ENCODE assay signal across 1 cellular context in the genomic region with DNA sequence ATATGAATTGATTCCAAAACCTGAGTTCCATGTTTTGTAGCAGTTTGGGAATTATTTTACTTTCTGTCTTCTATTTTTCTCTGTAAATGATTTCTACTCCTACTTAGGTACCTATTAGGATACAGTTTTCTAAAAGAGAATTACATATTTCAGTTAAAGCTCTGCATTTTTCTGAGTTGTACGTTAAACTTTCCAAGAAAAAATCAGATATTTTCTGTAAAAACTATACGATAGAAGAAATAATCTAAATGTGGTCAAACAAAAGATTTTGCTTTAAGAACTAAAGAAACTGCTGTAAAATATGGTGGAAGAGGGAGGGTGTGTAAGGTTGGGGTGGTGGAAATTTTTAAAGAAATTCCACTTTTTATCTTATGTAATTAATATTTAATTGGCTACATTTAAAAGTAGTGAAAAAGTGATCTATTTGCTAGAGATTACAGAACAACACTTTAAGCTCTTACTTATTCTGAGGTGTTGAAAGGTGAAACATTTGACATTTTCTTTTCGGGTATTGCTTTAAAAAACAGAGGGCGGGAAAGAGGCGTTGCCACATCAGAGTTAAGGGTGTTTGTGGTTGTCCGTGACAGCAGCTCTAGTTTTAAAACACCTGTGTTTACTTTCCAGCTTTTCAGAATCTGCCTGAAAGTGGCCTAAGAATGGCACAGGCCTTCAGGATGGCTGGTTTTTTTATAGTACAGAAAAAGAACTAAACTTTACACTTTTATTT.
TF ChIP-seq lines count a peak whose summit lies in the region.

No MANE protein-coding gene starts in this region.

TF ChIP-seq in HepG2, 621 proteins besides CTCF, POLR2A, EP300 and RAD21 (continued from another document and continues in another):
- no peak for TF ChIP-seq U2AF1 (optimal IDR thresholded peaks at IDR 0.05; ENCODE audit: low read depth, low read length)
- TF ChIP-seq ZNF414 (CRISPR knock-in tag; IDR thresholded peaks at IDR 0.05) = no peak
- TF ChIP-seq, protein P1, sequence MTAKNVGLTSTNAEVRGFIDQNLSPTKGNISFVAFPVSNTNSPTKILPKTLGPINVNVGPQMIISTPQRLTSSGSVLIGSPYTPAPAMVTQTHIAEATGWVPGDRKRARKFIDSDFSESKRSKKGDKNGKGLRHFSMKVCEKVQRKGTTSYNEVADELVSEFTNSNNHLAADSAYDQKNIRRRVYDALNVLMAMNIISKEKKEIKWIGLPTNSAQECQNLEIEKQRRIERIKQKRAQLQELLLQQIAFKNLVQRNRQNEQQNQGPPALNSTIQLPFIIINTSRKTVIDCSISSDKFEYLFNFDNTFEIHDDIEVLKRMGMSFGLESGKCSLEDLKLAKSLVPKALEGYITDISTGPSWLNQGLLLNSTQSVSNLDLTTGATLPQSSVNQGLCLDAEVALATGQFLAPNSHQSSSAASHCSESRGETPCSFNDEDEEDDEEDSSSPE (CRISPR knock-in tag; IDR thresholded peaks at IDR 0.05) = peak; percentile 84
- TF ChIP-seq ISX (CRISPR knock-in tag; conservative IDR thresholded peaks at IDR 0.05) = 0 out of 2 replicates have a peak, but pooled peaks have one; percentile 14
- 0 out of 2 replicates have a peak, but pooled peaks have one; percentile 6 for TF ChIP-seq ZNF629 (CRISPR knock-in tag; conservative IDR thresholded peaks at IDR 0.05)
- TF ChIP-seq TEF (CRISPR knock-in tag; IDR thresholded peaks at IDR 0.05) = no peak
- TF ChIP-seq ZSCAN22 (CRISPR knock-in tag; IDR thresholded peaks at IDR 0.05) = no peak
- no peak for TF ChIP-seq NFKBIZ (CRISPR knock-in tag; IDR thresholded peaks at IDR 0.05)
- 0 out of 2 replicates have a peak, but pooled peaks have one; percentile 46 for TF ChIP-seq ZFP1 (CRISPR knock-in tag; IDR thresholded peaks at IDR 0.05)
- peak; percentile 54 for TF ChIP-seq ZEB1 (IDR thresholded peaks at IDR 0.05; ENCODE audit: insufficient replicate concordance, low read depth)
- no peak for TF ChIP-seq ZNF160 (CRISPR knock-in tag; IDR thresholded peaks at IDR 0.05)
- TF ChIP-seq GPN1 (CRISPR knock-in tag; IDR thresholded peaks at IDR 0.05; ENCODE audit: borderline replicate concordance) = no peak
- TF ChIP-seq NCOA2 (CRISPR knock-in tag; IDR thresholded peaks at IDR 0.05) = peak; percentile 78
- TF ChIP-seq FOXA3 (CRISPR knock-in tag; IDR thresholded peaks at IDR 0.05) = peak; percentile 95
- no peak for TF ChIP-seq CEBPZ (IDR thresholded peaks at IDR 0.05; ENCODE audit: low read length)
- peak; percentile 28; the same call in 1 of the 2 replicates for TF ChIP-seq ZNF281 (CRISPR knock-in tag; IDR thresholded peaks at IDR 0.05; ENCODE audit: borderline replicate concordance)
- TF ChIP-seq DNMT1 (CRISPR knock-in tag; IDR thresholded peaks at IDR 0.05) = no peak
- no peak for TF ChIP-seq RFX5 (IDR thresholded peaks at IDR 0.05; ENCODE audit: low read depth, low read length)
- TF ChIP-seq ZNF556 (CRISPR knock-in tag; IDR thresholded peaks at IDR 0.05; ENCODE audit: borderline replicate concordance) = no peak
- TF ChIP-seq HNF4A (CRISPR knock-in tag; IDR thresholded peaks at IDR 0.05) = peak; percentile 33; the same call in 1 of the 2 replicates
- TF ChIP-seq RFXANK (CRISPR knock-in tag; IDR thresholded peaks at IDR 0.05) = no peak
- TF ChIP-seq UBTF (CRISPR knock-in tag; IDR thresholded peaks at IDR 0.05) = no peak
- TF ChIP-seq NONO (IDR thresholded peaks at IDR 0.05) = no peak
- no peak for TF ChIP-seq NONO (CRISPR knock-in tag; conservative IDR thresholded peaks at IDR 0.05)
- TF ChIP-seq MIER2 (CRISPR knock-in tag; IDR thresholded peaks at IDR 0.05) = no peak
- TF ChIP-seq ZNF775 (CRISPR knock-in tag; IDR thresholded peaks at IDR 0.05; ENCODE audit: borderline replicate concordance) = no peak
- TF ChIP-seq MIXL1 (CRISPR knock-in tag; IDR thresholded peaks at IDR 0.05) = peak; percentile 67
- TF ChIP-seq, protein P2, sequence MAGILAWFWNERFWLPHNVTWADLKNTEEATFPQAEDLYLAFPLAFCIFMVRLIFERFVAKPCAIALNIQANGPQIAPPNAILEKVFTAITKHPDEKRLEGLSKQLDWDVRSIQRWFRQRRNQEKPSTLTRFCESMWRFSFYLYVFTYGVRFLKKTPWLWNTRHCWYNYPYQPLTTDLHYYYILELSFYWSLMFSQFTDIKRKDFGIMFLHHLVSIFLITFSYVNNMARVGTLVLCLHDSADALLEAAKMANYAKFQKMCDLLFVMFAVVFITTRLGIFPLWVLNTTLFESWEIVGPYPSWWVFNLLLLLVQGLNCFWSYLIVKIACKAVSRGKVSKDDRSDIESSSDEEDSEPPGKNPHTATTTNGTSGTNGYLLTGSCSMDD (CRISPR knock-in tag; IDR thresholded peaks at IDR 0.05) = no peak
- peak; percentile 83 for TF ChIP-seq SAP130 (CRISPR knock-in tag; IDR thresholded peaks at IDR 0.05; ENCODE audit: low read depth)
- TF ChIP-seq ZGPAT (CRISPR knock-in tag; IDR thresholded peaks at IDR 0.05) = peak; percentile 53; the same call in 1 of the 2 replicates
- TF ChIP-seq JUN (CRISPR knock-in tag; IDR thresholded peaks at IDR 0.05) = no peak
- no peak for TF ChIP-seq FOXA1 (IDR thresholded peaks at IDR 0.05)
- TF ChIP-seq FOXA1 (CRISPR knock-in tag; IDR thresholded peaks at IDR 0.05) = peak; percentile 93
- TF ChIP-seq NFE2L2 (IDR thresholded peaks at IDR 0.05; ENCODE audit: low read length) = no peak
- 0 out of 2 replicates have a peak, but pooled peaks have one; percentile 47 for TF ChIP-seq KDM3A (CRISPR knock-in tag; IDR thresholded peaks at IDR 0.05; ENCODE audit: low read depth)
- TF ChIP-seq TCF7 (IDR thresholded peaks at IDR 0.05; ENCODE audit: low read depth) = peak; percentile 73
- TF ChIP-seq MATR3 (CRISPR knock-in tag; IDR thresholded peaks at IDR 0.05) = no peak
- no peak for TF ChIP-seq HIC2 (CRISPR knock-in tag; IDR thresholded peaks at IDR 0.05; ENCODE audit: low read depth)
- no peak for TF ChIP-seq ZNF510 (CRISPR knock-in tag; IDR thresholded peaks at IDR 0.05; ENCODE audit: low read depth)
- no peak for TF ChIP-seq ZNF572 (CRISPR knock-in tag; IDR thresholded peaks at IDR 0.05)
- TF ChIP-seq TERF1 (CRISPR knock-in tag; IDR thresholded peaks at IDR 0.05) = no peak
